In the genomic region with DNA sequence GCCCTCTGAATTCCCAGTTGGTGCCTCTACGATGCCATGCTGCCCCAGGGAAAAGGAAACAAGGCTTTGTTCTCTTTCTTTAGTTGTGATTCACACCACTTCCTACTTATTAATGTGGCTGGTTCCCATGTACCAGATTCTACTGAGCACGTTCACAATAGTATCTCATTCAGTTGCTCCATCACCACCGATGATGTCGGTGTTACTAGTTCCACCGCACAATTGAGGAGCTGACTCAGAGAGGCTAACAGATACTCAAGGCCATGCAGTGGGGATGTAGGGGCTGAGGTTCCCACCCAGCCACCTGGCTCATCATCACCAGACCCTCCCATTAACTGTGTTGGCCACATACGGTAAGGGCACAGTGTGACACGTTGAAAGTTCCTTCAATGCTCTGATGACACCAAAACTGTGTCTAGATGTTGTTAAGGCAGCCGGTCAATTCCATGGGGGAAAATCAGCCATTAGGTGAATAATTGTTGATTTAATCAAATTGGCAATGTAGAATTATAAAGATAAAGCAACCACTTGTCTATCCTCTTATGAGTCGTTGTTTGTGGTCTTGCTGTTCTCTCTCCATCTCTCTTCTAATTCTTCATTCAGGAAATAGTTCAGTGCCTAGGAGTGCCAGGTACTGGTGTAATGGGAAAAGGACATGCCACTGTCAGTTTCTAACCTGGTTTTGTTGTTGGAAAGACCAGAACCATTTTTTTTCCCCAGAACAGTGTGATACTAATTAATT, we compare ENCODE assay signal across 14 cellular contexts.
DNase-seq lines count a peak whose midpoint lies in the region; ATAC-seq and TF ChIP-seq lines count a peak whose summit lies in the region.
"Had no signal": no experiment of that assay in that cellular context is flagged by ENCODE, and none has a peak within 500 bp of the region (broad histone marks: within the 10 kb centered on the region; RNA-seq: fewer than 3 reads in every experiment).

No MANE protein-coding gene starts in this region.

- no peak for TF ChIP-seq RAD21 in HCT116 (IDR thresholded peaks at IDR 0.05; ENCODE audit: low read depth)

- TF ChIP-seq CTCF in HCT116 (IDR thresholded peaks at IDR 0.05 in 2 of 3, conservative IDR thresholded peaks at IDR 0.05 in 1 of 3; ENCODE audit: borderline replicate concordance in 1 of 3, insufficient read depth in 1 of 3, low read depth in 2 of 3, low read length in 2 of 3), result no peak

- no peak overlapping the region for H3K4me3 ChIP-seq in HCT116 (replicated peaks in 1 of 2; ENCODE audit: low read depth in 1 of 2, low read length in 2 of 2)
- H3K4me3 ChIP-seq in mesenchymal stem cell (ENCODE audit: insufficient read depth in 1 of 2, low read depth in 1 of 2, low read length in 2 of 2), result no peak overlapping the region
- H3K4me3 ChIP-seq: ascending aorta, right atrium auricular region, thoracic aorta had no signal

- peak; percentile 64 to 73 for ATAC-seq in activated CD4-positive, CD25-positive, alpha-beta regulatory T cell treated with anti-CD3 and anti-CD28 coated beads, Interleukin-2, amount 50 U/mL, for 24 hours
- ATAC-seq in HCT116 (no peak), GM18867 (IDR thresholded peaks at IDR 0.05; ENCODE audit: unreplicated experiment) (no peak)

- intact Hi-C loops in HCT116 (cut with micrococcal nuclease), result no loop called here

- H4K20me1 ChIP-seq in HCT116 (ENCODE audit: insufficient read depth), result no peaks in the 10 kb centered on the region

- POLR2A ChIA-PET in HCT116 (lab: Charles Lee), result no interaction called here

- WGBS in mesenchymal stem cell, result 93% methylated on average over 8 of the region's 9 CpGs

- no peak for DNase-seq in activated CD4-positive, CD25-positive, alpha-beta regulatory T cell treated with anti-CD3 and anti-CD28 coated beads, Interleukin-2, amount 50 U/mL, for 72 hours
- no peak for DNase-seq in HCT116 (ENCODE audit: low read depth, low spot score)
- DNase-seq in activated naive CD8-positive, alpha-beta T cell treated with anti-CD3 and anti-CD28 coated beads for 36 hours, result no peak
- no peak for DNase-seq in mesenchymal stem cell
- no peak for DNase-seq in erythroblast (lab: John Stamatoyannopoulos, UW)
- DNase-seq in SHP77 (lab: John Stamatoyannopoulos, UW), result no peak
- DNase-seq: Calu3, kidney, NCI-H2227 treated with DMSO at 0.1 percent for 48 hours had no signal

- no peak overlapping the region for H2BK15ac ChIP-seq in mesenchymal stem cell (ENCODE audit: low read depth, poor library complexity, severe bottlenecking)

- H3K14ac ChIP-seq in mesenchymal stem cell (ENCODE audit: low read length in 2 of 2), result no peak overlapping the region

- no peak overlapping the region for H3K23ac ChIP-seq in mesenchymal stem cell (ENCODE audit: low read length in 2 of 2)

- RAD21 ChIA-PET in HCT116 (lab: Charles Lee; ENCODE audit: low non-redundant PET in 1 of 2, low total read pairs in 2 of 2, uncharacterized antibody in 2 of 2, unreplicated experiment in 2 of 2), result no interaction called here

- CTCF ChIA-PET in HCT116 (lab: Charles Lee), result interaction anchor here (1.0 kb wide), 1 partner anchor 11 kb away, joined by 3 read pairs; no protein-coding TSS in a partner anchor

- H2AK5ac ChIP-seq in mesenchymal stem cell (ENCODE audit: low read length, severe bottlenecking), result peak overlapping the region; percentile 46

- H3K18ac ChIP-seq in mesenchymal stem cell (ENCODE audit: low read depth in 1 of 2, low read length in 2 of 2), result no peak overlapping the region

- H3K27ac Mint-ChIP-seq in activated naive CD8-positive, alpha-beta T cell treated with anti-CD3 and anti-CD28 coated beads for 36 hours, result peak overlapping the region; percentile 84

- TF ChIP-seq POLR2A in HCT116 (IDR thresholded peaks at IDR 0.05; ENCODE audit: borderline replicate concordance, extremely low read depth, insufficient read depth, insufficient read length) (no peak), erythroblast (IDR thresholded peaks at IDR 0.05; ENCODE audit: low read length) (no peak)

- H3K79me1 ChIP-seq in mesenchymal stem cell (replicated peaks; ENCODE audit: low read length, poor library complexity, severe bottlenecking), result peaks cover 4% of the 10 kb centered on the region

- H2BK5ac ChIP-seq in mesenchymal stem cell (ENCODE audit: low read depth, low read length, poor library complexity, severe bottlenecking), result no peak overlapping the region

- no peaks in the 10 kb centered on the region for H3K79me2 ChIP-seq in HCT116 (ENCODE audit: insufficient read depth, low read length)

- peaks cover 57% of the 10 kb centered on the region for H3K36me3 Mint-ChIP-seq in activated naive CD8-positive, alpha-beta T cell treated with anti-CD3 and anti-CD28 coated beads for 36 hours

- H3K4ac ChIP-seq in mesenchymal stem cell (ENCODE audit: low read depth in 1 of 2, low read length in 2 of 2), result no peak overlapping the region

- no peak overlapping the region for H2BK12ac ChIP-seq in mesenchymal stem cell (ENCODE audit: low read length in 2 of 2)

- peak overlapping the region; percentile 45 for H3K4me3 Mint-ChIP-seq in activated naive CD8-positive, alpha-beta T cell treated with anti-CD3 and anti-CD28 coated beads for 36 hours

- H3K9ac ChIP-seq in HCT116 (ENCODE audit: low read length) (no peak overlapping the region), mesenchymal stem cell (ENCODE audit: low read length) (no peak overlapping the region)

- no peaks in the 10 kb centered on the region for H3K9me2 ChIP-seq in HCT116 (ENCODE audit: insufficient read depth)

- 0 out of 2 replicates have a peak overlapping the region, but pooled peaks have one; percentile 3 for H3K4me2 ChIP-seq in HCT116 (ENCODE audit: low read length)
- H3K4me2 ChIP-seq in mesenchymal stem cell (ENCODE audit: low read length, poor library complexity, severe bottlenecking), result no peak overlapping the region

- H3K4me1 ChIP-seq in HCT116 (ENCODE audit: control insufficient read depth in 1 of 2, insufficient read depth in 2 of 2, low read length in 2 of 2), result peaks cover 0 to 30% of the 10 kb centered on the region in 2 experiments; a peak in 2 of 4 replicates
- H3K4me1 ChIP-seq in mesenchymal stem cell (ENCODE audit: control insufficient read depth, insufficient read depth, low read depth, low read length), result peaks cover 7% of the 10 kb centered on the region
- H3K4me1 ChIP-seq: ascending aorta, right atrium auricular region had no signal

- H3K27me3 ChIP-seq in HCT116 (ENCODE audit: insufficient read depth, low read length), result no peaks in the 10 kb centered on the region
- peaks cover 3 to 11% of the 10 kb centered on the region in 2 experiments for H3K27me3 ChIP-seq in mesenchymal stem cell (ENCODE audit: control insufficient read depth in 1 of 2, insufficient read depth in 1 of 2, low read length in 2 of 2)
- H3K27me3 ChIP-seq: ascending aorta, right atrium auricular region had no signal

- no peak overlapping the region for H2BK120ac ChIP-seq in mesenchymal stem cell (ENCODE audit: low read depth, low read length)

- no peak overlapping the region for H4K8ac ChIP-seq in mesenchymal stem cell (ENCODE audit: low read length)

- H3K4me1 Mint-ChIP-seq in activated naive CD8-positive, alpha-beta T cell treated with anti-CD3 and anti-CD28 coated beads for 36 hours, result peaks cover 63% of the 10 kb centered on the region

- H4K91ac ChIP-seq in mesenchymal stem cell (ENCODE audit: low read length), result no peak overlapping the region

- H3K27ac ChIP-seq in HCT116 (ENCODE audit: low read depth, low read length) (no peak overlapping the region), mesenchymal stem cell (ENCODE audit: low read length, poor library complexity, severe bottlenecking) (no peak overlapping the region)
- H3K27ac ChIP-seq: ascending aorta, right atrium auricular region, thoracic aorta had no signal

- H3K9me3 ChIP-seq in HCT116 (ENCODE audit: control insufficient read depth in 1 of 2, insufficient read depth in 1 of 2, low read depth in 1 of 2, low read length in 2 of 2), result no peaks in the 10 kb centered on the region
- H3K9me3 ChIP-seq in mesenchymal stem cell (ENCODE audit: control insufficient read depth, low read length), result no peaks in the 10 kb centered on the region
- H3K9me3 ChIP-seq: ascending aorta, right atrium auricular region, thoracic aorta had no signal

- no peaks in the 10 kb centered on the region for H3K27me3 Mint-ChIP-seq in activated naive CD8-positive, alpha-beta T cell treated with anti-CD3 and anti-CD28 coated beads for 36 hours

- H3K9me3 Mint-ChIP-seq in activated naive CD8-positive, alpha-beta T cell treated with anti-CD3 and anti-CD28 coated beads for 36 hours, result peaks cover 12% of the 10 kb centered on the region

- no peak overlapping the region for H2AFZ ChIP-seq in HCT116 (ENCODE audit: low read depth, low read length, poor library complexity, severe bottlenecking)
- H2AFZ ChIP-seq in mesenchymal stem cell (ENCODE audit: low read depth, low read length), result no peak overlapping the region

- H3K36me3 ChIP-seq in HCT116 (ENCODE audit: control insufficient read depth in 1 of 2, insufficient read depth in 2 of 2, low read length in 2 of 2), result no peaks in the 10 kb centered on the region
- no peaks in the 10 kb centered on the region for H3K36me3 ChIP-seq in mesenchymal stem cell (ENCODE audit: control insufficient read depth in 1 of 2, insufficient read depth in 2 of 2, low read depth in 1 of 2, low read length in 2 of 2)
- H3K36me3 ChIP-seq: ascending aorta, right atrium auricular region, thoracic aorta had no signal

- no TSS peak for BruUV-seq in HCT116 (replicated peaks; lab: Mats Ljungman, UMichigan)

TF ChIP-seq in HCT116, 20 proteins besides CTCF, POLR2A, EP300 and RAD21:
- TF ChIP-seq SP1 (IDR thresholded peaks at IDR 0.05; ENCODE audit: low read depth) (peak; percentile 22; the same call in 1 of the 2 replicates), FOSL1 (IDR thresholded peaks at IDR 0.05; ENCODE audit: low read depth) (peak; percentile 48), ATF3 (IDR thresholded peaks at IDR 0.05) (no peak), JUND (IDR thresholded peaks at IDR 0.05) (peak; percentile 26)

Comparison
In these comparisons a context has a peak if more than half of its experiments do, and no peak if none do; other contexts are left out.
1. ATAC-seq: peak in activated CD4-positive, CD25-positive, alpha-beta regulatory T cell treated with anti-CD3 and anti-CD28 coated beads, Interleukin-2, amount 50 U/mL, for 24 hours (2 of 2); none in HCT116 (single experiment) and GM18867 (single experiment).